In the genomic region with DNA sequence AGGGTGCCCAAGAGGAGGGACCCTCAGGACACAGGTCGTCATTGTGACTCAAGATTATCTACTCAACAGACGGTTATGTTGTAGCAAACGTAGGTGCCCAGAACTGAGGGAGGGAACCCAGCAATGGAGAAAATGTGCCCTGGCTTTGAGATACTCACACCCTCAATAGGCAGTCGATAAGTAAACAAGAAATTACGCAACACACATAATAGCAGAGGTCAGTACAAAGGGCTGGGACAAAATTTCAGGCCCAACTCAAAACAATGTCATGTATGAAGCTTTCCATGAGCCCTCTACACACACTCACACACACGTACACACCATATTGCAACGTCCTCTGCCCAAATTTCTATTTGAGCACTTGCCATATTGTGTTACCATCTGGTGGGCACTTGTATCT, we compare ENCODE assay signal across 29 cellular contexts.
"Had no signal": no experiment of that assay in that cellular context is flagged by ENCODE, and none has a peak within 500 bp of the region (broad histone marks: within the 10 kb centered on the region; RNA-seq: fewer than 3 reads in every experiment).

No MANE protein-coding gene starts in this region.

- H3K36me3 ChIP-seq: MG63, WERI-Rb-1 had no signal

- H3K27ac Mint-ChIP-seq: activated CD4-positive, alpha-beta memory T cell treated with anti-CD3 and anti-CD28 coated beads, Interleukin-2, amount 10 ng/mL, durations not matched to agents 7 days and 5 days; activated CD4-positive, alpha-beta T cell treated with anti-CD3 and anti-CD28 coated beads for 36 hours; activated naive CD4-positive, alpha-beta T cell treated with anti-CD3 and anti-CD28 coated beads for 36 hours; activated naive CD8-positive, alpha-beta T cell; activated T-helper 17 cell treated with anti-CD3 and anti-CD28 coated beads, Interleukin-2, amount 50 U/mL, for 72 hours; brain had no signal

- H3K4me1 Mint-ChIP-seq: activated CD4-positive, alpha-beta memory T cell treated with anti-CD3 and anti-CD28 coated beads, Interleukin-2, amount 10 ng/mL, durations not matched to agents 7 days and 5 days; activated CD4-positive, alpha-beta T cell treated with anti-CD3 and anti-CD28 coated beads for 36 hours; activated T-helper 17 cell treated with anti-CD3 and anti-CD28 coated beads, Interleukin-2, amount 50 U/mL, for 72 hours; central memory CD8-positive, alpha-beta T cell had no signal

- H3K9ac ChIP-seq: KMS-11, SK-N-SH had no signal

- H3K9me3 Mint-ChIP-seq: activated CD4-positive, alpha-beta memory T cell treated with anti-CD3 and anti-CD28 coated beads, Interleukin-2, amount 10 ng/mL, durations not matched to agents 7 days and 5 days; activated naive CD4-positive, alpha-beta T cell treated with anti-CD3 and anti-CD28 coated beads for 36 hours; activated T-helper 17 cell treated with anti-CD3 and anti-CD28 coated beads, Interleukin-2, amount 50 U/mL, for 72 hours; brain had no signal

- H3K36me3 Mint-ChIP-seq: activated naive CD8-positive, alpha-beta T cell; brain had no signal

- DNase-seq: activated CD4-positive, alpha-beta memory T cell treated with anti-CD3 and anti-CD28 coated beads, Interleukin-2, amount 10 ng/mL, durations not matched to agents 7 days and 5 days; activated CD4-positive, alpha-beta T cell treated with anti-CD3 and anti-CD28 coated beads for 36 hours; activated CD4-positive, alpha-beta T cell treated with anti-CD3 and anti-CD28 coated beads, Interleukin-2, amount 50 U/mL, for 1 hour; activated gamma-delta T cell; activated naive CD4-positive, alpha-beta T cell treated with anti-CD3 and anti-CD28 coated beads for 36 hours; activated T-cell treated with anti-CD3 and anti-CD28 coated beads for 4 hours; activated T-cell treated with anti-CD3 and anti-CD28 coated beads, Interleukin-2, amount 50 U/mL, for 48 hours; amygdala; MG63; MV-4-11; NCI-H1092 treated with DMSO at 0.1 percent for 48 hours; NCI-H1417 treated with DMSO at 0.1 percent for 48 hours; NCI-H187; NCI-H2081; NCI-H2227 treated with DMSO at 0.1 percent for 48 hours; NCI-H69; NK-92 treated with Interleukin-12 subunit alpha and Interleukin-12 subunit beta, amount 100 ng/mL, for 24 hours; OCI-M1; RPMI8226; SK-N-SH; T-helper 1 cell; WERI-Rb-1 had no signal

- H3K4me3 Mint-ChIP-seq: activated CD4-positive, alpha-beta memory T cell treated with anti-CD3 and anti-CD28 coated beads, Interleukin-2, amount 10 ng/mL, durations not matched to agents 7 days and 5 days; activated CD4-positive, alpha-beta T cell treated with anti-CD3 and anti-CD28 coated beads for 36 hours; activated naive CD4-positive, alpha-beta T cell treated with anti-CD3 and anti-CD28 coated beads for 36 hours; activated naive CD8-positive, alpha-beta T cell; activated T-helper 17 cell treated with anti-CD3 and anti-CD28 coated beads, Interleukin-2, amount 50 U/mL, for 72 hours; brain; central memory CD8-positive, alpha-beta T cell had no signal

- H3K27me3 ChIP-seq: MG63 had no signal

- H3K4me3 ChIP-seq: MG63 had no signal

- H3K4me2 ChIP-seq: KMS-11, SK-N-SH had no signal

- H3K9me3 ChIP-seq: MG63, SK-N-SH had no signal

- ATAC-seq: activated CD4-positive, alpha-beta T cell treated with anti-CD3 and anti-CD28 coated beads for 36 hours; activated T-helper 17 cell treated with anti-CD3 and anti-CD28 coated beads, Interleukin-2, amount 50 U/mL, for 72 hours; Panc1; Right ventricle myocardium inferior had no signal

- H3K27me3 Mint-ChIP-seq: activated CD4-positive, alpha-beta memory T cell treated with anti-CD3 and anti-CD28 coated beads, Interleukin-2, amount 10 ng/mL, durations not matched to agents 7 days and 5 days; activated CD4-positive, alpha-beta T cell treated with anti-CD3 and anti-CD28 coated beads for 36 hours; activated naive CD8-positive, alpha-beta T cell had no signal

- H3K27ac ChIP-seq: KMS-11, WERI-Rb-1 had no signal
